Comparison of ENCODE assay signal across 8 cellular contexts in genomic region chr14:30375280-30375892, GRCh38.
A peak's percentile ranks its signal among the peaks of the same experiment; 100 is the strongest.
DNase-seq lines count a peak whose midpoint lies in the region; ATAC-seq and TF ChIP-seq lines count a peak whose summit lies in the region.

No MANE protein-coding gene starts in this region.

- H3K4me2 ChIP-seq in OCI-LY7 (ENCODE audit: low read length) = no peak overlapping the region

- H3K79me2 ChIP-seq in OCI-LY7 (ENCODE audit: insufficient read depth, low read depth, low read length) = no peaks in the 10 kb centered on the region

- H3K27me3 Mint-ChIP-seq in activated T-cell treated with anti-CD3 and anti-CD28 coated beads, Interleukin-2, amount 50 U/mL, for 72 hours (ENCODE audit: low read depth) = peaks cover 25% of the 10 kb centered on the region
- H3K27me3 Mint-ChIP-seq in progenitor cell of endocrine pancreas = no peaks in the 10 kb centered on the region

- no peak overlapping the region for H2AFZ ChIP-seq in OCI-LY7 (ENCODE audit: low read length)

- H3K4me3 ChIP-seq in HL-60 (replicated peaks; ENCODE audit: insufficient read depth, low read length) (no peak overlapping the region), OCI-LY7 (ENCODE audit: low read depth, low read length, poor library complexity, severe bottlenecking) (no peak overlapping the region)

- no peaks in the 10 kb centered on the region for H3K4me1 ChIP-seq in OCI-LY7 (ENCODE audit: insufficient read depth, low read length, poor library complexity, severe bottlenecking)

- POLR2A ChIA-PET in OCI-LY7 (lab: Charles Lee) = interaction anchor here (0.6 to 0.7 kb wide), 2 partner anchors 9 to 134 kb away, joined by 3 to 4 read pairs; no protein-coding TSS in a partner anchor

- H4K20me1 ChIP-seq in OCI-LY7 (ENCODE audit: insufficient read depth, low read length) = no peaks in the 10 kb centered on the region

- H3K27ac ChIP-seq in HL-60 (replicated peaks) = no peak overlapping the region
- no peak overlapping the region for H3K27ac ChIP-seq in OCI-LY7 (ENCODE audit: low read depth, low read length, poor library complexity, severe bottlenecking)

- ATAC-seq in GM21423 (IDR thresholded peaks at IDR 0.05; ENCODE audit: unreplicated experiment) = peak; percentile 97
- ATAC-seq in activated T-cell treated with anti-CD3 and anti-CD28 coated beads, Interleukin-2, amount 50 U/mL, for 72 hours (replicated peaks in 1 of 2) = peak; percentile 88 to 93

- H3K4me1 Mint-ChIP-seq in activated T-cell treated with anti-CD3 and anti-CD28 coated beads, Interleukin-2, amount 50 U/mL, for 72 hours (ENCODE audit: low read depth) = no peaks in the 10 kb centered on the region
- no peaks in the 10 kb centered on the region for H3K4me1 Mint-ChIP-seq in progenitor cell of endocrine pancreas (ENCODE audit: low read depth)

- H3K4me3 Mint-ChIP-seq in activated T-cell treated with anti-CD3 and anti-CD28 coated beads, Interleukin-2, amount 50 U/mL, for 72 hours = no peak overlapping the region
- H3K4me3 Mint-ChIP-seq in progenitor cell of endocrine pancreas (ENCODE audit: low read depth) = no peak overlapping the region

- peak; percentile 56 for DNase-seq in EL
- DNase-seq in HL-60 (ENCODE audit: low read depth in 1 of 2, low spot score in 1 of 2) = peak; percentile 15 to 64
- DNase-seq in OCI-LY7 (ENCODE audit: low spot score) = peak; percentile 51
- DNase-seq in activated T-cell treated with anti-CD3 and anti-CD28 coated beads, Interleukin-2, amount 50 U/mL, for 72 hours = peak; percentile 69 to 71
- peak; percentile 53 for DNase-seq in foreskin melanocyte
- peak; percentile 44 for DNase-seq in progenitor cell of endocrine pancreas (ENCODE audit: low spot score, unreplicated experiment)
- DNase-seq in cortex of kidney (lab: John Stamatoyannopoulos, UW) = no peak

- CTCF ChIA-PET in OCI-LY7 (lab: Charles Lee; ENCODE audit: unreplicated experiment) = no interaction called here

- H3K9me3 ChIP-seq in OCI-LY7 (ENCODE audit: low read length) = no peaks in the 10 kb centered on the region

- H3K27ac Mint-ChIP-seq in activated T-cell treated with anti-CD3 and anti-CD28 coated beads, Interleukin-2, amount 50 U/mL, for 72 hours = no peak overlapping the region
- H3K27ac Mint-ChIP-seq in progenitor cell of endocrine pancreas = no peak overlapping the region

- H3K36me3 Mint-ChIP-seq in activated T-cell treated with anti-CD3 and anti-CD28 coated beads, Interleukin-2, amount 50 U/mL, for 72 hours (ENCODE audit: insufficient read depth in 2 of 2) = no peaks in the 10 kb centered on the region
- H3K36me3 Mint-ChIP-seq in progenitor cell of endocrine pancreas (ENCODE audit: insufficient read depth) = no peaks in the 10 kb centered on the region

- H3K9me3 Mint-ChIP-seq in activated T-cell treated with anti-CD3 and anti-CD28 coated beads, Interleukin-2, amount 50 U/mL, for 72 hours = no peaks in the 10 kb centered on the region
- H3K9me3 Mint-ChIP-seq in progenitor cell of endocrine pancreas (ENCODE audit: low read depth) = no peaks in the 10 kb centered on the region

- no peaks in the 10 kb centered on the region for H3K9me2 ChIP-seq in OCI-LY7 (ENCODE audit: insufficient read depth, low read length)

- intact Hi-C loops in OCI-LY7 (cut with micrococcal nuclease; ENCODE audit: unreplicated experiment) = loop anchor here (5.0 kb wide), 1 partner anchor 147 kb away; no protein-coding TSS in a partner anchor

- H3K36me3 ChIP-seq in OCI-LY7 (ENCODE audit: insufficient read depth, low read length) = no peaks in the 10 kb centered on the region

- peak; percentile 76 for TF ChIP-seq CTCF in HL-60 (IDR thresholded peaks at IDR 0.05; ENCODE audit: insufficient read depth, low read length)
- TF ChIP-seq CTCF in OCI-LY7 (conservative IDR thresholded peaks at IDR 0.05; ENCODE audit: low read length) = peak; percentile 89
- TF ChIP-seq CTCF in progenitor cell of endocrine pancreas (IDR thresholded peaks at IDR 0.05; ENCODE audit: unreplicated experiment) = peak; percentile 82

- H3K27me3 ChIP-seq in HL-60 (ENCODE audit: insufficient read depth, poor library complexity, severe bottlenecking) = no peaks in the 10 kb centered on the region

- no TSS peak for BruUV-seq in OCI-LY7 (replicated peaks; lab: Mats Ljungman, UMichigan)
